In the genomic region with DNA sequence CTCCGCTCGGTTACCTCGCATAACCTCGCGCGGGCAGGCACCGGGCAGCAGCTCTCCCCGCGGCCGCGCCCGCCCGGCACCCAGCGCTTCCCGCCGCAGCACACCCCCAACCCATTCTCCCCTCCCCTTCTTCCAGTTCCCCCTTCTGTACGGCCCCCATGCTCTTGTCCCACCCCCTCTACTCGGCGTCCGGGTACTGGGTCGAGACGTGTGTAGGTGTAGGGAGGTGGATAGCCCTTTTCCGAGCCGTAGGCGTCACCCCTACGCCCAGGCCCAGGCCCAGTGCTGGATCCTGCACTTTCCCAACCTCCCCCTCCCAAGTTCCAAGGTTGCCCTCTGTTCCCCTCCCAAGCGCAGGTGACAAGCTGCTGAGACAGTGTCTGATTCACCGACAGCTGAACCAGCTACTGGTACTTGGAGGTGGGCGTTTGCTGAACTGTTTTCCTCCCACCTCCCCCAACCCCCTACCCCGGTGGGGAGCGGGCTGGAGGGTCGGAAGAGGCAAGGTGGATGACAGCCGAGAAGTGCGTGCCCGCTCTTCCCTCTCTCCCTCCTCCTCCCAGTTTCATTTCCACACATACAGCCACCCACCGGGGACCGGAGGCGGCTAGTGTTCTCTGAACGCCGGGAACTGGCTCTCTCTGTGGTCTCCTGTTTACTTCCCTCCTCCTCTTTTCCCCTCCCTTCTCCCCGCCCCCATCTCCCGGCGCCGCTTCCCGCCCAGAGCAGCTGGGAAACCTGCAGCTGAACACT, we compare ENCODE assay signal across 8 cellular contexts. TPM values are rescaled to one million over a fixed set of nuclear protein-coding genes. Genes with fewer than 3 reads are reported as not detected.
A peak's percentile ranks its signal among the peaks of the same experiment; 100 is the strongest.
DNase-seq lines count a peak whose midpoint lies in the region; ATAC-seq and TF ChIP-seq lines count a peak whose summit lies in the region.

No MANE protein-coding gene starts in this region.

- H3K4me3 ChIP-seq in Caco-2 (ENCODE audit: low read depth, low read length) (peak overlapping the region; percentile 35), PC-9 (peak overlapping the region; percentile 82), gastroesophageal sphincter (peak overlapping the region; percentile 2 to 59), neural progenitor cell (peak overlapping the region; percentile 55), thyroid gland (replicated peaks in 1 of 3) (peak overlapping the region; percentile 5 to 44 (median 6))

- H3K9me3 Mint-ChIP-seq in Caco-2 (ENCODE audit: unreplicated experiment): no peaks in the 10 kb centered on the region
- no peaks in the 10 kb centered on the region for H3K9me3 Mint-ChIP-seq in activated naive CD4-positive, alpha-beta T cell treated with anti-CD3 and anti-CD28 coated beads for 36 hours
- no peaks in the 10 kb centered on the region for H3K9me3 Mint-ChIP-seq in neural progenitor cell

- TF ChIP-seq CTCF in Caco-2 (IDR thresholded peaks at IDR 0.05; ENCODE audit: insufficient read depth in 1 of 2, low read depth in 1 of 2, low read length in 1 of 2, severe bottlenecking in 1 of 2, unreplicated experiment in 1 of 2) (no peak), PC-9 (conservative IDR thresholded peaks at IDR 0.05) (no peak), gastroesophageal sphincter (IDR thresholded peaks at IDR 0.05) (no peak), neural progenitor cell (IDR thresholded peaks at IDR 0.05) (no peak), thyroid gland (IDR thresholded peaks at IDR 0.05) (no peak)

- TF ChIP-seq POLR2A in gastroesophageal sphincter (IDR thresholded peaks at IDR 0.05) (peak; percentile 81), thyroid gland (IDR thresholded peaks at IDR 0.05) (peak; percentile 46 to 85)

- H3K27ac ChIP-seq in PC-9: peak overlapping the region; percentile 97
- H3K27ac ChIP-seq in gastroesophageal sphincter: peak overlapping the region; percentile 76 to 100 (median 100)
- H3K27ac ChIP-seq in neural progenitor cell: no peak overlapping the region
- H3K27ac ChIP-seq in thyroid gland: peak overlapping the region; percentile 100

- H3K9me3 ChIP-seq in Caco-2: no peaks in the 10 kb centered on the region
- H3K9me3 ChIP-seq in PC-9 (ENCODE audit: insufficient read depth, low read depth): no peaks in the 10 kb centered on the region
- H3K9me3 ChIP-seq in gastroesophageal sphincter: no peaks in the 10 kb centered on the region
- H3K9me3 ChIP-seq in neural progenitor cell (ENCODE audit: low read depth): no peaks in the 10 kb centered on the region
- no peaks in the 10 kb centered on the region for H3K9me3 ChIP-seq in thyroid gland

- ATAC-seq in GM19463 (IDR thresholded peaks at IDR 0.05; ENCODE audit: unreplicated experiment): peak; percentile 2
- ATAC-seq in gastroesophageal sphincter: peak; percentile 50

- no peaks in the 10 kb centered on the region for H3K79me2 ChIP-seq in PC-9 (ENCODE audit: low read depth)
- H3K79me2 ChIP-seq in neural progenitor cell (ENCODE audit: low read depth): no peaks in the 10 kb centered on the region

- H3F3A ChIP-seq in PC-9 (ENCODE audit: insufficient read depth, low read depth) (peaks cover 33% of the 10 kb centered on the region; the same call in 1 of the 2 replicates), neural progenitor cell (ENCODE audit: low read depth) (peaks cover 35% of the 10 kb centered on the region)

- H3K4me3 Mint-ChIP-seq in Caco-2 (ENCODE audit: unreplicated experiment): peak overlapping the region; percentile 77
- peak overlapping the region; percentile 96 for H3K4me3 Mint-ChIP-seq in activated naive CD4-positive, alpha-beta T cell treated with anti-CD3 and anti-CD28 coated beads for 36 hours
- peak overlapping the region; percentile 92 for H3K4me3 Mint-ChIP-seq in neural progenitor cell

- peak overlapping the region; percentile 86 for H2AFZ ChIP-seq in PC-9
- peak overlapping the region; percentile 84 for H2AFZ ChIP-seq in neural progenitor cell (replicated peaks)

- POLR2A ChIA-PET in Caco-2 (lab: Charles Lee) (interaction anchor here (0.6 to 0.7 kb wide), 3 partner anchors 64 to 292 kb away, joined by 4 to 7 read pairs (median 6); no protein-coding TSS in a partner anchor), PC-9 (lab: Charles Lee; ENCODE audit: unreplicated experiment) (interaction anchor here (0.5 to 1.7 kb wide), 7 partner anchors 41 to 1227 kb away, joined by 3 to 24 read pairs (median 7); no protein-coding TSS in a partner anchor)

- no peaks in the 10 kb centered on the region for H3K36me3 ChIP-seq in Caco-2 (ENCODE audit: control insufficient read depth, insufficient read depth, low read length)
- no peaks in the 10 kb centered on the region for H3K36me3 ChIP-seq in PC-9 (ENCODE audit: low read depth)
- no peaks in the 10 kb centered on the region for H3K36me3 ChIP-seq in gastroesophageal sphincter
- H3K36me3 ChIP-seq in neural progenitor cell: no peaks in the 10 kb centered on the region
- no peaks in the 10 kb centered on the region for H3K36me3 ChIP-seq in thyroid gland

- H4K20me1 ChIP-seq in PC-9 (ENCODE audit: insufficient read depth) (no peaks in the 10 kb centered on the region), neural progenitor cell (ENCODE audit: low read depth) (no peaks in the 10 kb centered on the region)

- no peaks in the 10 kb centered on the region for H3K27me3 Mint-ChIP-seq in Caco-2 (ENCODE audit: insufficient read depth, unreplicated experiment)
- H3K27me3 Mint-ChIP-seq in activated naive CD4-positive, alpha-beta T cell treated with anti-CD3 and anti-CD28 coated beads for 36 hours (ENCODE audit: low read depth): no peaks in the 10 kb centered on the region
- H3K27me3 Mint-ChIP-seq in neural progenitor cell (ENCODE audit: insufficient read depth, low read depth): peaks cover 22% of the 10 kb centered on the region

- H3K27me3 ChIP-seq in Caco-2 (replicated peaks; ENCODE audit: control insufficient read depth, insufficient read depth, low read length): no peaks in the 10 kb centered on the region
- H3K27me3 ChIP-seq in PC-9 (ENCODE audit: insufficient read depth, low read depth): no peaks in the 10 kb centered on the region
- no peaks in the 10 kb centered on the region for H3K27me3 ChIP-seq in gastroesophageal sphincter
- peaks cover 65% of the 10 kb centered on the region for H3K27me3 ChIP-seq in neural progenitor cell
- H3K27me3 ChIP-seq in thyroid gland: no peaks in the 10 kb centered on the region

- H3K9ac ChIP-seq in neural progenitor cell: no peak overlapping the region

- intact Hi-C loops in Caco-2 (cut with micrococcal nuclease; ENCODE audit: unreplicated experiment) (loop anchor here (5.0 kb wide), 1 partner anchor 62 kb away; no protein-coding TSS in a partner anchor), PC-9 (cut with micrococcal nuclease; ENCODE audit: unreplicated experiment) (loop anchor here (1.0 to 10.0 kb wide), 5 partner anchors 8 to 182 kb away; no protein-coding TSS in a partner anchor), thyroid gland (cut with DNase I) (no loop called here)
- intact Hi-C loops in activated naive CD4-positive, alpha-beta T cell treated with anti-CD3 and anti-CD28 coated beads for 36 hours (cut with micrococcal nuclease): loop anchor here (1.0 to 5.0 kb wide), 9 partner anchors 8 to 1446 kb away; no protein-coding TSS in a partner anchor

- H3K36me3 Mint-ChIP-seq in Caco-2 (ENCODE audit: insufficient read depth, unreplicated experiment): peaks cover 4% of the 10 kb centered on the region
- no peaks in the 10 kb centered on the region for H3K36me3 Mint-ChIP-seq in activated naive CD4-positive, alpha-beta T cell treated with anti-CD3 and anti-CD28 coated beads for 36 hours (ENCODE audit: low read depth)
- H3K36me3 Mint-ChIP-seq in neural progenitor cell: no peaks in the 10 kb centered on the region

- BruUV-seq in Caco-2 (replicated peaks; lab: Mats Ljungman, UMichigan) (TSS peak; percentile 36), PC-9 (replicated peaks; lab: Mats Ljungman, UMichigan) (TSS peak; percentile 50)

- 0 to 3% methylated on average over 4 to 7 of the region's 45 CpGs for WGBS in gastroesophageal sphincter (ENCODE audit: low coverage in 1 of 2), 2 donors
- 1 to 2% methylated on average over 41 to 42 of the region's 45 CpGs for WGBS in thyroid gland, 2 donors

- no peaks in the 10 kb centered on the region for H3K4me1 ChIP-seq in Caco-2
- peaks cover 15% of the 10 kb centered on the region for H3K4me1 ChIP-seq in PC-9 (replicated peaks; ENCODE audit: insufficient read depth)
- H3K4me1 ChIP-seq in gastroesophageal sphincter: peaks cover 9 to 71% (median 22%) of the 10 kb centered on the region in 3 donors
- H3K4me1 ChIP-seq in neural progenitor cell: peaks cover 15% of the 10 kb centered on the region
- peaks cover 38 to 50% of the 10 kb centered on the region in 2 donors for H3K4me1 ChIP-seq in thyroid gland

- CTCF ChIA-PET in Caco-2 (lab: Charles Lee) (no interaction called here), PC-9 (lab: Charles Lee) (no interaction called here)
- CTCF ChIA-PET in activated naive CD4-positive, alpha-beta T cell treated with anti-CD3 and anti-CD28 coated beads for 36 hours (lab: Charles Lee): interaction anchor here (1.1 to 4.2 kb wide), 9 partner anchors 9 to 184 kb away, joined by 3 to 17 read pairs (median 5); no protein-coding TSS in a partner anchor

- H3K4me1 Mint-ChIP-seq in Caco-2 (ENCODE audit: low read depth, unreplicated experiment) (no peaks in the 10 kb centered on the region), neural progenitor cell (peaks cover 22% of the 10 kb centered on the region)
- H3K4me1 Mint-ChIP-seq in activated naive CD4-positive, alpha-beta T cell treated with anti-CD3 and anti-CD28 coated beads for 36 hours (ENCODE audit: low read depth): peaks cover 41% of the 10 kb centered on the region

- peak; percentile 37 for TF ChIP-seq EP300 in gastroesophageal sphincter (IDR thresholded peaks at IDR 0.05)

- H3K27ac Mint-ChIP-seq in Caco-2 (ENCODE audit: unreplicated experiment): peak overlapping the region; percentile 87
- H3K27ac Mint-ChIP-seq in activated naive CD4-positive, alpha-beta T cell treated with anti-CD3 and anti-CD28 coated beads for 36 hours: peak overlapping the region; percentile 100
- H3K27ac Mint-ChIP-seq in neural progenitor cell: no peak overlapping the region

- H3K9me2 ChIP-seq in PC-9 (ENCODE audit: insufficient read depth): no peaks in the 10 kb centered on the region

- DNase-seq in Caco-2: peak; percentile 53 to 60
- DNase-seq in HuH-7 (ENCODE audit: low spot score): peak; percentile 81
- DNase-seq in PC-9: peak in 1 of 2 experiments; percentile 72
- DNase-seq in activated naive CD4-positive, alpha-beta T cell treated with anti-CD3 and anti-CD28 coated beads for 36 hours: peak; percentile 93
- peak; percentile 83 for DNase-seq in neural progenitor cell (ENCODE audit: low spot score)
- peak; percentile 95 to 96 for DNase-seq in thyroid gland

- H3K4me2 ChIP-seq in PC-9: peak overlapping the region; percentile 98
- peak overlapping the region; percentile 97 for H3K4me2 ChIP-seq in neural progenitor cell

RNA-seq across cellular contexts. Expression of a gene that starts 6.0 kb away (rescaled TPM):
- total RNA-seq in Caco-2 (2022): 0.77 and 0.98 TPM in 2 replicates
- 7.0 and 9.2 TPM in 2 replicates for total RNA-seq in PC-9 (2021)
- total RNA-seq in activated naive CD4-positive, alpha-beta T cell treated with anti-CD3 and anti-CD28 coated beads for 36 hours: 10 to 100 TPM; 44.2 to 45.0 TPM
- 100 to 1,000 TPM; 117 to 224 (median 154) TPM for total RNA-seq in gastroesophageal sphincter
- 0.12 and 0.41 TPM in 2 replicates for total RNA-seq in neural progenitor cell (ENCODE audit: low replicate concordance)
- total RNA-seq in thyroid gland: 100 to 1,000 TPM in 3 of 4 donors, 10 to 100 TPM in 1; 96.3 to 155 (median 125) TPM

Comparison
In these comparisons a context has a peak if more than half of its experiments do, and no peak if none do; other contexts are left out.
1. H3K4me3 ChIP-seq: peak in every context shown above with its lines; median percentile 82 in PC-9; 55 in neural progenitor cell; 35 in Caco-2; 30 in gastroesophageal sphincter; 6 in thyroid gland.